Comparison of ENCODE assay signal across 20 cellular contexts in genomic region chr20:54093423-54094267, GRCh38. TPM values are rescaled to one million over a fixed set of nuclear protein-coding genes. Genes with fewer than 3 reads are reported as not detected.
"Had no signal": no experiment of that assay in that cellular context is flagged by ENCODE, and none has a peak within 500 bp of the region (broad histone marks: within the 10 kb centered on the region; RNA-seq: fewer than 3 reads in every experiment).

No MANE protein-coding gene starts in this region.

- ATAC-seq: activated T-cell treated with anti-CD3 and anti-CD28 coated beads, Interleukin-2, amount 50 U/mL, for 4 hours; esophagus mucosa; left cardiac atrium; lower lobe of right lung; mucosa of descending colon; natural killer cell had no signal

- H3K27ac ChIP-seq: lower lobe of right lung, prostate gland, sigmoid colon, uterus, VCaP had no signal

- H3K27ac Mint-ChIP-seq: activated CD4-positive, alpha-beta memory T cell treated with anti-CD3 and anti-CD28 coated beads for 36 hours; activated naive CD8-positive, alpha-beta T cell treated with anti-CD3 and anti-CD28 coated beads, Interleukin-2, amount 10 ng/mL, durations not matched to agents 7 days and 5 days; immature natural killer cell; natural killer cell had no signal

- DNase-seq: activated CD4-positive, alpha-beta memory T cell treated with anti-CD3 and anti-CD28 coated beads for 36 hours; activated gamma-delta T cell; activated naive CD8-positive, alpha-beta T cell treated with anti-CD3 and anti-CD28 coated beads, Interleukin-2, amount 10 ng/mL, durations not matched to agents 7 days and 5 days; activated T-cell treated with anti-CD3 and anti-CD28 coated beads, Interleukin-2, amount 50 U/mL, for 4 hours; glutamatergic neuron; immature natural killer cell; left cardiac atrium; lower lobe of right lung; mucosa of descending colon; natural killer cell; occipital lobe; sigmoid colon; stimulated activated naive CD4-positive, alpha-beta T cell treated with Interleukin-2 at 50 U/mL for 16 hours; T1000; uterus had no signal

- H3K4me3 ChIP-seq: breast epithelium, lower lobe of right lung, mucosa of descending colon, prostate gland, sigmoid colon, uterus had no signal

- H3K27me3 ChIP-seq: breast epithelium, uterus had no signal

- H3K4me3 Mint-ChIP-seq: activated CD4-positive, alpha-beta memory T cell treated with anti-CD3 and anti-CD28 coated beads for 36 hours; activated naive CD8-positive, alpha-beta T cell treated with anti-CD3 and anti-CD28 coated beads, Interleukin-2, amount 10 ng/mL, durations not matched to agents 7 days and 5 days; activated T-cell treated with anti-CD3 and anti-CD28 coated beads, Interleukin-2, amount 50 U/mL, for 4 hours; immature natural killer cell; natural killer cell had no signal

- H3K9me3 Mint-ChIP-seq: activated CD4-positive, alpha-beta memory T cell treated with anti-CD3 and anti-CD28 coated beads for 36 hours; activated naive CD8-positive, alpha-beta T cell treated with anti-CD3 and anti-CD28 coated beads, Interleukin-2, amount 10 ng/mL, durations not matched to agents 7 days and 5 days; activated T-cell treated with anti-CD3 and anti-CD28 coated beads, Interleukin-2, amount 50 U/mL, for 4 hours; immature natural killer cell; natural killer cell had no signal

- H3K4me1 ChIP-seq: breast epithelium, lower lobe of right lung, prostate gland, sigmoid colon, uterus had no signal

- H3K36me3 ChIP-seq: breast epithelium, lower lobe of right lung, prostate gland, sigmoid colon, uterus had no signal

- H3K36me3 Mint-ChIP-seq: activated CD4-positive, alpha-beta memory T cell treated with anti-CD3 and anti-CD28 coated beads for 36 hours; activated naive CD8-positive, alpha-beta T cell treated with anti-CD3 and anti-CD28 coated beads, Interleukin-2, amount 10 ng/mL, durations not matched to agents 7 days and 5 days; natural killer cell had no signal

- H3K9me3 ChIP-seq: breast epithelium, lower lobe of right lung, mucosa of descending colon, prostate gland, sigmoid colon, uterus had no signal

RNA-seq across cellular contexts. Expression of gene BCAS1, which starts 23.3 kb away (rescaled TPM):
- total RNA-seq: chondrocyte, left cardiac atrium had no signal
